8 cellular contexts compared by ENCODE assay signal in genomic region chr6:117375446-117375845, GRCh38. TPM values are rescaled to one million over a fixed set of nuclear protein-coding genes. Genes with fewer than 3 reads are reported as not detected.
"Had no signal": no experiment of that assay in that cellular context is flagged by ENCODE, and none has a peak within 500 bp of the region (broad histone marks: within the 10 kb centered on the region; RNA-seq: fewer than 3 reads in every experiment).

No MANE protein-coding gene starts in this region.

- FAIRE-seq: GM12878, GM12891, GM12892, GM18507, GM19239 had no signal

- H3K4me3 ChIP-seq: GM12878 had no signal

- ATAC-seq: GM12878 had no signal

- DNase-seq: GDM1, GF-D8 had no signal

RNA-seq across cellular contexts. Expression of gene ROS1, which starts 50.3 kb away (rescaled TPM):
- total RNA-seq: G401 had no signal
